Comparison of ENCODE assay signal across 13 cellular contexts in the genomic region with DNA sequence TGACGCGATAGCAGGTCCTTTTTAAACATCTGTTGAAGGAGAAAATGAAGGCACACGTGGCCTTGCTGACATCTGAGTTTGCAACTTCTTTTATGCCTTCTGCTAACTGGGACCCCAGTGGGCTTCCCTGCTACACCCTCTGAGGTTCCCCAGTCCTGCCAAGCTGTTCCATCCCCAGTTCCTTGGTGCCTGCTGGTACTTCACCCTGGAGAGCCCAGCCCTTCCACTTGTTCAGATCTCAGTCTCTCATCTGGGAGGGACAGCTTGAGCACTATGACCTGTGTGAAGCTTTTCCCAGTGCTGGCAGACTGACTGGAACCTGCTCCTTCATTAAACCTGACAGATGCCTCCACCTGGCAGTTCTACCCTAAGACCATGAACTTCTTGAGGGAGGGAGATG.
DNase-seq lines count a peak whose midpoint lies in the region; ATAC-seq and TF ChIP-seq lines count a peak whose summit lies in the region.
"Had no signal": no experiment of that assay in that cellular context is flagged by ENCODE, and none has a peak within 500 bp of the region (broad histone marks: within the 10 kb centered on the region; RNA-seq: fewer than 3 reads in every experiment).

No MANE protein-coding gene starts in this region.

- no peak for ATAC-seq in activated naive CD4-positive, alpha-beta T cell treated with anti-CD3 and anti-CD28 coated beads, Interleukin-2, amount 50 U/mL, for 72 hours
- ATAC-seq in T-helper 17 cell (no peak), lower lobe of right lung (peak; percentile 23 to 45), GM19023 (IDR thresholded peaks at IDR 0.05; ENCODE audit: unreplicated experiment) (no peak)
- ATAC-seq: HCT116 had no signal

- no peak overlapping the region for H3K27ac ChIP-seq in lower lobe of right lung
- H3K27ac ChIP-seq: 22Rv1, HL-60 had no signal

- intact Hi-C loops in lower lobe of right lung (cut with DNase I) (no loop called here), MCF 10A (cut with micrococcal nuclease) (no loop called here)
- intact Hi-C loops in activated CD4-positive, alpha-beta T cell treated with anti-CD3 and anti-CD28 coated beads, Interleukin-2, amount 10 ng/mL, durations not matched to agents 24 days and 14 days (cut with micrococcal nuclease): no loop called here

- H3K4me3 ChIP-seq in lower lobe of right lung: no peak overlapping the region

- no peaks in the 10 kb centered on the region for H3K27me3 ChIP-seq in lower lobe of right lung (ENCODE audit: low read depth)

- no peaks in the 10 kb centered on the region for H3K36me3 ChIP-seq in lower lobe of right lung

- BruUV-seq in MCF 10A (replicated peaks; lab: Mats Ljungman, UMichigan): no TSS peak

- H3K27me3 Mint-ChIP-seq in activated naive CD4-positive, alpha-beta T cell treated with anti-CD3 and anti-CD28 coated beads, Interleukin-2, amount 50 U/mL, for 24 hours: no peaks in the 10 kb centered on the region
- no peaks in the 10 kb centered on the region for H3K27me3 Mint-ChIP-seq in T-helper 17 cell
- no peaks in the 10 kb centered on the region for H3K27me3 Mint-ChIP-seq in activated CD4-positive, alpha-beta T cell treated with anti-CD3 and anti-CD28 coated beads, Interleukin-2, amount 10 ng/mL, durations not matched to agents 24 days and 14 days
- H3K27me3 Mint-ChIP-seq in MCF 10A (ENCODE audit: insufficient read depth, unreplicated experiment): no peaks in the 10 kb centered on the region
- H3K27me3 Mint-ChIP-seq: CD4-positive, CD25-positive, alpha-beta regulatory T cell had no signal

- CTCF ChIA-PET in MCF 10A (lab: Yijun Ruan, JAX): no interaction called here

- H3K9me3 ChIP-seq in T-helper 17 cell (ENCODE audit: control insufficient read depth, low read length, poor library complexity, severe bottlenecking): no peaks in the 10 kb centered on the region
- H3K9me3 ChIP-seq in lower lobe of right lung: no peaks in the 10 kb centered on the region

- peak overlapping the region; percentile 15 for H3K27ac Mint-ChIP-seq in activated naive CD4-positive, alpha-beta T cell treated with anti-CD3 and anti-CD28 coated beads, Interleukin-2, amount 50 U/mL, for 24 hours
- no peak overlapping the region for H3K27ac Mint-ChIP-seq in activated naive CD4-positive, alpha-beta T cell treated with anti-CD3 and anti-CD28 coated beads, Interleukin-2, amount 50 U/mL, for 72 hours
- H3K27ac Mint-ChIP-seq in T-helper 17 cell (peak overlapping the region; percentile 51), MCF 10A (ENCODE audit: low read depth, unreplicated experiment) (no peak overlapping the region)
- no peak overlapping the region for H3K27ac Mint-ChIP-seq in activated CD4-positive, alpha-beta T cell treated with anti-CD3 and anti-CD28 coated beads, Interleukin-2, amount 10 ng/mL, durations not matched to agents 24 days and 14 days
- H3K27ac Mint-ChIP-seq: CD4-positive, CD25-positive, alpha-beta regulatory T cell had no signal

- H3K4me1 ChIP-seq in lower lobe of right lung: no peaks in the 10 kb centered on the region

- POLR2A ChIA-PET in MCF 10A (lab: Yijun Ruan, JAX): no interaction called here

- peaks cover 4% of the 10 kb centered on the region for H3K36me3 Mint-ChIP-seq in activated naive CD4-positive, alpha-beta T cell treated with anti-CD3 and anti-CD28 coated beads, Interleukin-2, amount 50 U/mL, for 24 hours
- no peaks in the 10 kb centered on the region for H3K36me3 Mint-ChIP-seq in activated naive CD4-positive, alpha-beta T cell treated with anti-CD3 and anti-CD28 coated beads, Interleukin-2, amount 50 U/mL, for 72 hours
- H3K36me3 Mint-ChIP-seq in T-helper 17 cell (ENCODE audit: low read depth) (peaks cover 3% of the 10 kb centered on the region), MCF 10A (ENCODE audit: insufficient read depth, unreplicated experiment) (no peaks in the 10 kb centered on the region)
- H3K36me3 Mint-ChIP-seq in activated CD4-positive, alpha-beta T cell treated with anti-CD3 and anti-CD28 coated beads, Interleukin-2, amount 10 ng/mL, durations not matched to agents 24 days and 14 days (ENCODE audit: low read depth): no peaks in the 10 kb centered on the region

- no peaks in the 10 kb centered on the region for H3K4me1 Mint-ChIP-seq in activated naive CD4-positive, alpha-beta T cell treated with anti-CD3 and anti-CD28 coated beads, Interleukin-2, amount 50 U/mL, for 24 hours
- H3K4me1 Mint-ChIP-seq in T-helper 17 cell (no peaks in the 10 kb centered on the region), MCF 10A (ENCODE audit: insufficient read depth, unreplicated experiment) (no peaks in the 10 kb centered on the region)
- no peaks in the 10 kb centered on the region for H3K4me1 Mint-ChIP-seq in activated CD4-positive, alpha-beta T cell treated with anti-CD3 and anti-CD28 coated beads, Interleukin-2, amount 10 ng/mL, durations not matched to agents 24 days and 14 days

- H3K9me3 Mint-ChIP-seq in activated naive CD4-positive, alpha-beta T cell treated with anti-CD3 and anti-CD28 coated beads, Interleukin-2, amount 50 U/mL, for 24 hours: no peaks in the 10 kb centered on the region
- H3K9me3 Mint-ChIP-seq in activated naive CD4-positive, alpha-beta T cell treated with anti-CD3 and anti-CD28 coated beads, Interleukin-2, amount 50 U/mL, for 72 hours: peaks cover 0 to 5% of the 10 kb centered on the region in 2 donors
- H3K9me3 Mint-ChIP-seq in activated CD4-positive, alpha-beta T cell treated with anti-CD3 and anti-CD28 coated beads, Interleukin-2, amount 10 ng/mL, durations not matched to agents 24 days and 14 days: no peaks in the 10 kb centered on the region
- H3K9me3 Mint-ChIP-seq in MCF 10A (ENCODE audit: unreplicated experiment): no peaks in the 10 kb centered on the region

- no peak for TF ChIP-seq CTCF in lower lobe of right lung (IDR thresholded peaks at IDR 0.05)
- no peak for TF ChIP-seq CTCF in MCF 10A (IDR thresholded peaks at IDR 0.05; ENCODE audit: unreplicated experiment)

- no peak overlapping the region for H3K4me3 Mint-ChIP-seq in activated naive CD4-positive, alpha-beta T cell treated with anti-CD3 and anti-CD28 coated beads, Interleukin-2, amount 50 U/mL, for 24 hours
- H3K4me3 Mint-ChIP-seq in T-helper 17 cell (no peak overlapping the region), MCF 10A (ENCODE audit: unreplicated experiment) (no peak overlapping the region)
- H3K4me3 Mint-ChIP-seq in activated CD4-positive, alpha-beta T cell treated with anti-CD3 and anti-CD28 coated beads, Interleukin-2, amount 10 ng/mL, durations not matched to agents 24 days and 14 days: no peak overlapping the region
- H3K4me3 Mint-ChIP-seq: CD4-positive, CD25-positive, alpha-beta regulatory T cell had no signal

- DNase-seq in activated naive CD4-positive, alpha-beta T cell treated with anti-CD3 and anti-CD28 coated beads, Interleukin-2, amount 50 U/mL, for 72 hours (ENCODE audit: low spot score in 2 of 2): no peak
- DNase-seq in T-helper 17 cell: no peak
- no peak for DNase-seq in lower lobe of right lung
- no peak for DNase-seq in activated CD4-positive, alpha-beta T cell treated with anti-CD3 and anti-CD28 coated beads, Interleukin-2, amount 10 ng/mL, durations not matched to agents 24 days and 14 days
- no peak for DNase-seq in MCF 10A (ENCODE audit: unreplicated experiment)
- DNase-seq in KG1 (lab: John Stamatoyannopoulos, UW): no peak
- DNase-seq: CD4-positive, CD25-positive, alpha-beta regulatory T cell; DMS53 had no signal

Comparison
In these comparisons a context has a peak if more than half of its experiments do, and no peak if none do; other contexts are left out.
1. H3K27ac Mint-ChIP-seq: peak in activated naive CD4-positive, alpha-beta T cell treated with anti-CD3 and anti-CD28 coated beads, Interleukin-2, amount 50 U/mL, for 24 hours (single experiment) and T-helper 17 cell (single experiment); none in activated naive CD4-positive, alpha-beta T cell treated with anti-CD3 and anti-CD28 coated beads, Interleukin-2, amount 50 U/mL, for 72 hours (0 of 2), activated CD4-positive, alpha-beta T cell treated with anti-CD3 and anti-CD28 coated beads, Interleukin-2, amount 10 ng/mL, durations not matched to agents 24 days and 14 days (single experiment) and MCF 10A (single experiment).
2. ATAC-seq: peak in lower lobe of right lung (2 of 2); none in activated naive CD4-positive, alpha-beta T cell treated with anti-CD3 and anti-CD28 coated beads, Interleukin-2, amount 50 U/mL, for 72 hours (0 of 2), T-helper 17 cell (single experiment) and GM19023 (single experiment).